19 cellular contexts compared by ENCODE assay signal in the genomic region with DNA sequence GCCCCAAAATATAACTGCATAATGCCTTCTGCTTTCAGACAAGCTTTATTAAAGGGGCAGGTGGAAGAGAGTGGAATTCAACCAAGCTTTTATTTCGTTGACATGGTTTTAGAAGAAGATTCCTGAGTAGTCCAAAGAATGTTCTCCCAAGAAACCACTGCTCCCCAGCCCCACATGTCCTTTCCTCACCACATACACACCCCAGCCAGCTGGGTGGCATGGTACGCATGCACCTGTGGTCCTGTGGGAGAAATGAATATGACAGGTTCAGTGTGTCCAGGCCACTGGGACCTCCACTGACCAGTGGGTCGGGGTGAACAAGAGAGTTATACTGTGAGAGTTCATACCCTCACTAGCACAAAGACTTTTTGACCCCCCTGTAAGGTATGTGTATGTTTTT. TPM values are rescaled to one million over a fixed set of nuclear protein-coding genes. Genes with fewer than 3 reads are reported as not detected.
DNase-seq lines count a peak whose midpoint lies in the region; ATAC-seq and TF ChIP-seq lines count a peak whose summit lies in the region.
"Had no signal": no experiment of that assay in that cellular context is flagged by ENCODE, and none has a peak within 500 bp of the region (broad histone marks: within the 10 kb centered on the region; RNA-seq: fewer than 3 reads in every experiment).

No MANE protein-coding gene starts in this region.

- no peaks in the 10 kb centered on the region for H4K20me1 ChIP-seq in GM23248 (ENCODE audit: insufficient read depth)

- H3K27ac ChIP-seq in GM23248 (no peak overlapping the region), suprapubic skin (no peak overlapping the region)
- H3K27ac ChIP-seq: A549, PC-9, RWPE1 had no signal

- no peak for DNase-seq in GM23248
- no peak for DNase-seq in T-helper 17 cell
- DNase-seq in glutamatergic neuron = no peak
- DNase-seq in posterior vena cava (ENCODE audit: low spot score) = peak; percentile 50
- no peak for DNase-seq in NCI-H2196 (lab: John Stamatoyannopoulos, UW; ENCODE audit: unreplicated experiment)
- no peak for DNase-seq in suprapubic skin (ENCODE audit: low spot score in 2 of 2)
- DNase-seq: CD4-positive, alpha-beta memory T cell; GF-D8; H9; KG1; MV-4-11; NCI-H187; NCI-H226; NCI-H524; PC-9; SIG-M5 had no signal

- no peak overlapping the region for H2AFZ ChIP-seq in GM23248
- H2AFZ ChIP-seq: PC-9 had no signal

- no peaks in the 10 kb centered on the region for H3K27me3 Mint-ChIP-seq in T-helper 17 cell
- peaks cover 5% of the 10 kb centered on the region for H3K27me3 Mint-ChIP-seq in glutamatergic neuron (ENCODE audit: unreplicated experiment)
- H3K27me3 Mint-ChIP-seq: CD4-positive, alpha-beta memory T cell had no signal

- intact Hi-C loops in posterior vena cava (cut with DNase I) = no loop called here

- TF ChIP-seq POLR2A in suprapubic skin (IDR thresholded peaks at IDR 0.05) = no peak

- peaks cover 22% of the 10 kb centered on the region for H3K4me1 ChIP-seq in GM23248 (ENCODE audit: insufficient read depth)
- H3K4me1 ChIP-seq in suprapubic skin = no peaks in the 10 kb centered on the region
- H3K4me1 ChIP-seq: A549 had no signal

- peaks cover 11% of the 10 kb centered on the region for H3K4me1 Mint-ChIP-seq in T-helper 17 cell
- H3K4me1 Mint-ChIP-seq in glutamatergic neuron (ENCODE audit: low read depth, unreplicated experiment) = peaks cover 64% of the 10 kb centered on the region

- no peaks in the 10 kb centered on the region for H3K9me2 ChIP-seq in GM23248 (ENCODE audit: insufficient read depth)

- peaks cover 3% of the 10 kb centered on the region; the same call in 1 of the 2 replicates for H3K79me2 ChIP-seq in GM23248 (ENCODE audit: insufficient read depth)

- H3K4me3 Mint-ChIP-seq in T-helper 17 cell (no peak overlapping the region), glutamatergic neuron (ENCODE audit: unreplicated experiment) (peak overlapping the region; percentile 78)
- H3K4me3 Mint-ChIP-seq: CD4-positive, alpha-beta memory T cell; H9 had no signal

- H3K27ac Mint-ChIP-seq in T-helper 17 cell = peak overlapping the region; percentile 14
- peak overlapping the region; percentile 96 for H3K27ac Mint-ChIP-seq in glutamatergic neuron (ENCODE audit: unreplicated experiment)
- H3K27ac Mint-ChIP-seq: H9 had no signal

- H3F3A ChIP-seq in GM23248 (ENCODE audit: insufficient read depth) = peaks cover 21% of the 10 kb centered on the region

- H3K4me2 ChIP-seq in GM23248 (ENCODE audit: unreplicated experiment) = peak overlapping the region; percentile 28
- H3K4me2 ChIP-seq: A549, PC-9 had no signal

- no peak for ATAC-seq in T-helper 17 cell
- ATAC-seq in GM18873 (IDR thresholded peaks at IDR 0.05; ENCODE audit: low FRiP score, unreplicated experiment) = no peak
- ATAC-seq: A549 had no signal

- WGBS in GM23248 (ENCODE audit: low coverage in 1 of 2, low lambda C conversion rate in 2 of 2, missing lambda C conversion rate in 2 of 2), 2 experiments = 93% methylated on average over 3 of the region's 3 CpGs
- 96% methylated on average over 3 of the region's 3 CpGs for WGBS in suprapubic skin

- TF ChIP-seq EP300 in suprapubic skin (IDR thresholded peaks at IDR 0.05) = no peak

- H3K9me3 Mint-ChIP-seq in glutamatergic neuron (ENCODE audit: unreplicated experiment) = peaks cover 19% of the 10 kb centered on the region
- H3K9me3 Mint-ChIP-seq: CD4-positive, alpha-beta memory T cell; H9 had no signal

- in situ Hi-C loops in GM23248 (cut with MboI) = no loop called here

- H3K36me3 ChIP-seq in GM23248 (ENCODE audit: low read depth) = no peaks in the 10 kb centered on the region
- peaks cover 28% of the 10 kb centered on the region for H3K36me3 ChIP-seq in suprapubic skin

- H3K9ac ChIP-seq in GM23248 = no peak overlapping the region

- H3K9me3 ChIP-seq in GM23248 (ENCODE audit: low read depth) (no peaks in the 10 kb centered on the region), T-helper 17 cell (ENCODE audit: control insufficient read depth, low read length, poor library complexity, severe bottlenecking) (no peaks in the 10 kb centered on the region), suprapubic skin (no peaks in the 10 kb centered on the region)
- H3K9me3 ChIP-seq: A549 had no signal

- no peak overlapping the region for H3K4me3 ChIP-seq in GM23248
- no peak overlapping the region for H3K4me3 ChIP-seq in suprapubic skin
- H3K4me3 ChIP-seq: A549, PC-9 had no signal

- H3K36me3 Mint-ChIP-seq in T-helper 17 cell (ENCODE audit: low read depth) = peaks cover 4% of the 10 kb centered on the region
- H3K36me3 Mint-ChIP-seq in glutamatergic neuron (ENCODE audit: unreplicated experiment) = peaks cover 9% of the 10 kb centered on the region

- no peaks in the 10 kb centered on the region for H3K27me3 ChIP-seq in GM23248 (replicated peaks; ENCODE audit: insufficient read depth)
- H3K27me3 ChIP-seq in suprapubic skin = no peaks in the 10 kb centered on the region

- no peak for TF ChIP-seq CTCF in glutamatergic neuron (IDR thresholded peaks at IDR 0.05; ENCODE audit: partially characterized antibody, unreplicated experiment)
- TF ChIP-seq CTCF in suprapubic skin (IDR thresholded peaks at IDR 0.05) = no peak

RNA-seq across cellular contexts. Expression of gene ARID3B, which starts 30.2 kb away (rescaled TPM):
- 2.3 and 4.9 TPM in 2 replicates for total RNA-seq in GM23248 (2014; rRNA removed; shearing (Covaris generic))
- 2.1 and 2.4 TPM in 2 replicates for polyA plus RNA-seq in GM23248 (2016; fragmentation: Nextera tagmentation; extraction: Ambion mirVana)
- 10 to 100 TPM; 37.4 to 42.6 TPM for total RNA-seq in T-helper 17 cell
- 154 TPM for total RNA-seq in glutamatergic neuron (ENCODE audit: unreplicated experiment)
- total RNA-seq in posterior vena cava = 1 to 10 TPM; 4.2 to 4.9 TPM
- total RNA-seq in suprapubic skin = 10 to 100 TPM in 1 of 4 donors, 1 to 10 TPM in 3; 6.7 to 12.3 (median 8.4) TPM

RNA-seq across cellular contexts. Expression of gene CLK3, which starts 44.4 kb away (rescaled TPM):
- total RNA-seq in GM23248 (2014; rRNA removed; shearing (Covaris generic)) = 67.2 and 67.9 TPM in 2 replicates
- 40.4 and 41.9 TPM in 2 replicates for polyA plus RNA-seq in GM23248 (2016; fragmentation: Nextera tagmentation; extraction: Ambion mirVana)
- total RNA-seq in T-helper 17 cell (100 to 1,000 TPM; 216 to 243 TPM), glutamatergic neuron (ENCODE audit: unreplicated experiment) (99.7 TPM), posterior vena cava (10 to 100 TPM; 37.7 to 42.3 TPM), suprapubic skin (100 to 1,000 TPM in 3 of 4 donors, 10 to 100 TPM in 1; 93.1 to 244 (median 115) TPM)
